In genomic region chr5:34530637-34531036, GRCh38 we compare ENCODE assay signal across 1 cellular context.
TF ChIP-seq lines count a peak whose summit lies in the region.

No MANE protein-coding gene starts in this region.

TF ChIP-seq in GM23338, 12 proteins besides CTCF, POLR2A, EP300 and RAD21 (continued from another document):
- TF ChIP-seq, protein P1, sequence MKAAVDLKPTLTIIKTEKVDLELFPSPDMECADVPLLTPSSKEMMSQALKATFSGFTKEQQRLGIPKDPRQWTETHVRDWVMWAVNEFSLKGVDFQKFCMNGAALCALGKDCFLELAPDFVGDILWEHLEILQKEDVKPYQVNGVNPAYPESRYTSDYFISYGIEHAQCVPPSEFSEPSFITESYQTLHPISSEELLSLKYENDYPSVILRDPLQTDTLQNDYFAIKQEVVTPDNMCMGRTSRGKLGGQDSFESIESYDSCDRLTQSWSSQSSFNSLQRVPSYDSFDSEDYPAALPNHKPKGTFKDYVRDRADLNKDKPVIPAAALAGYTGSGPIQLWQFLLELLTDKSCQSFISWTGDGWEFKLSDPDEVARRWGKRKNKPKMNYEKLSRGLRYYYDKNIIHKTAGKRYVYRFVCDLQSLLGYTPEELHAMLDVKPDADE (IDR thresholded peaks at IDR 0.05), result no peak
- no peak for TF ChIP-seq EZH2phosphoT487 (IDR thresholded peaks at IDR 0.05; ENCODE audit: unreplicated experiment)
- TF ChIP-seq, protein P2, sequence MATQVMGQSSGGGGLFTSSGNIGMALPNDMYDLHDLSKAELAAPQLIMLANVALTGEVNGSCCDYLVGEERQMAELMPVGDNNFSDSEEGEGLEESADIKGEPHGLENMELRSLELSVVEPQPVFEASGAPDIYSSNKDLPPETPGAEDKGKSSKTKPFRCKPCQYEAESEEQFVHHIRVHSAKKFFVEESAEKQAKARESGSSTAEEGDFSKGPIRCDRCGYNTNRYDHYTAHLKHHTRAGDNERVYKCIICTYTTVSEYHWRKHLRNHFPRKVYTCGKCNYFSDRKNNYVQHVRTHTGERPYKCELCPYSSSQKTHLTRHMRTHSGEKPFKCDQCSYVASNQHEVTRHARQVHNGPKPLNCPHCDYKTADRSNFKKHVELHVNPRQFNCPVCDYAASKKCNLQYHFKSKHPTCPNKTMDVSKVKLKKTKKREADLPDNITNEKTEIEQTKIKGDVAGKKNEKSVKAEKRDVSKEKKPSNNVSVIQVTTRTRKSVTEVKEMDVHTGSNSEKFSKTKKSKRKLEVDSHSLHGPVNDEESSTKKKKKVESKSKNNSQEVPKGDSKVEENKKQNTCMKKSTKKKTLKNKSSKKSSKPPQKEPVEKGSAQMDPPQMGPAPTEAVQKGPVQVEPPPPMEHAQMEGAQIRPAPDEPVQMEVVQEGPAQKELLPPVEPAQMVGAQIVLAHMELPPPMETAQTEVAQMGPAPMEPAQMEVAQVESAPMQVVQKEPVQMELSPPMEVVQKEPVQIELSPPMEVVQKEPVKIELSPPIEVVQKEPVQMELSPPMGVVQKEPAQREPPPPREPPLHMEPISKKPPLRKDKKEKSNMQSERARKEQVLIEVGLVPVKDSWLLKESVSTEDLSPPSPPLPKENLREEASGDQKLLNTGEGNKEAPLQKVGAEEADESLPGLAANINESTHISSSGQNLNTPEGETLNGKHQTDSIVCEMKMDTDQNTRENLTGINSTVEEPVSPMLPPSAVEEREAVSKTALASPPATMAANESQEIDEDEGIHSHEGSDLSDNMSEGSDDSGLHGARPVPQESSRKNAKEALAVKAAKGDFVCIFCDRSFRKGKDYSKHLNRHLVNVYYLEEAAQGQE (IDR thresholded peaks at IDR 0.05; ENCODE audit: unreplicated experiment), result no peak
